1 cellular context compared by ENCODE assay signal in genomic region chr2:142827170-142827569, GRCh38.
TF ChIP-seq lines count a peak whose summit lies in the region.

No MANE protein-coding gene starts in this region.

TF ChIP-seq in IMR-90, 13 proteins besides CTCF, POLR2A, EP300 and RAD21:
- TF ChIP-seq NFE2L2 (IDR thresholded peaks at IDR 0.05; ENCODE audit: low read depth, low read length) (no peak), USF2 (IDR thresholded peaks at IDR 0.05; ENCODE audit: low read depth, low read length) (no peak), RFX5 (IDR thresholded peaks at IDR 0.05; ENCODE audit: low read depth, low read length) (no peak), RCOR1 (IDR thresholded peaks at IDR 0.05; ENCODE audit: insufficient replicate concordance, low read length) (no peak), BHLHE40 (IDR thresholded peaks at IDR 0.05; ENCODE audit: low read depth, low read length) (no peak), SMC3 (IDR thresholded peaks at IDR 0.05; ENCODE audit: low read depth, low read length) (no peak), FOS (IDR thresholded peaks at IDR 0.05; ENCODE audit: low read depth, low read length) (no peak), MAZ (IDR thresholded peaks at IDR 0.05; ENCODE audit: borderline replicate concordance, low read depth, low read length) (no peak), CHD1 (IDR thresholded peaks at IDR 0.05; ENCODE audit: low read depth, low read length) (no peak), CEBPB (IDR thresholded peaks at IDR 0.05; ENCODE audit: low read depth, low read length) (no peak), MAFK (IDR thresholded peaks at IDR 0.05; ENCODE audit: low read depth, low read length) (no peak), MXI1 (IDR thresholded peaks at IDR 0.05; ENCODE audit: borderline replicate concordance, low read depth, low read length) (no peak)
- TF ChIP-seq, protein P1, sequence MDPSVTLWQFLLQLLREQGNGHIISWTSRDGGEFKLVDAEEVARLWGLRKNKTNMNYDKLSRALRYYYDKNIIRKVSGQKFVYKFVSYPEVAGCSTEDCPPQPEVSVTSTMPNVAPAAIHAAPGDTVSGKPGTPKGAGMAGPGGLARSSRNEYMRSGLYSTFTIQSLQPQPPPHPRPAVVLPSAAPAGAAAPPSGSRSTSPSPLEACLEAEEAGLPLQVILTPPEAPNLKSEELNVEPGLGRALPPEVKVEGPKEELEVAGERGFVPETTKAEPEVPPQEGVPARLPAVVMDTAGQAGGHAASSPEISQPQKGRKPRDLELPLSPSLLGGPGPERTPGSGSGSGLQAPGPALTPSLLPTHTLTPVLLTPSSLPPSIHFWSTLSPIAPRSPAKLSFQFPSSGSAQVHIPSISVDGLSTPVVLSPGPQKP (IDR thresholded peaks at IDR 0.05; ENCODE audit: borderline replicate concordance, low read depth, low read length), result no peak
